In genomic region chr3:74273091-74273490, GRCh38 we compare ENCODE assay signal across 15 cellular contexts.
"Had no signal": no experiment of that assay in that cellular context is flagged by ENCODE, and none has a peak within 500 bp of the region (broad histone marks: within the 10 kb centered on the region; RNA-seq: fewer than 3 reads in every experiment).

No MANE protein-coding gene starts in this region.

- H3K4me3 Mint-ChIP-seq: activated B cell treated with CpG ODN at 0.5 μM for 24 hours; activated CD4-positive, alpha-beta T cell treated with anti-CD3 and anti-CD28 coated beads, Interleukin-2, amount 10 ng/mL, durations not matched to agents 24 days and 14 days; activated naive CD4-positive, alpha-beta T cell treated with anti-CD3 and anti-CD28 coated beads, Interleukin-2, amount 10 ng/mL, durations not matched to agents 7 days and 5 days; activated T-helper 17 cell treated with anti-CD3 and anti-CD28 coated beads, Interleukin-2, amount 50 U/mL, for 72 hours; central memory CD8-positive, alpha-beta T cell; dendritic cell treated with granulocyte-macrophage colony-stimulating factor and Interleukin-4, amounts not matched to agents 40 ng/mL and 50 ng/mL, for 4 days; effector memory CD8-positive, alpha-beta T cell; T-helper 17 cell had no signal

- DNase-seq: activated B cell treated with CpG ODN at 0.5 μM for 24 hours; activated CD4-positive, alpha-beta T cell treated with anti-CD3 and anti-CD28 coated beads, Interleukin-2, amount 10 ng/mL, durations not matched to agents 24 days and 14 days; activated naive CD4-positive, alpha-beta T cell treated with anti-CD3 and anti-CD28 coated beads, Interleukin-2, amount 10 ng/mL, durations not matched to agents 7 days and 5 days; activated T-cell treated with anti-CD3 and anti-CD28 coated beads for 4 hours; effector memory CD8-positive, alpha-beta T cell; erythroblast; foreskin fibroblast; left ventricle myocardium inferior; posterior cingulate gyrus; small intestine; T-helper 17 cell; tibial artery had no signal

- H3K36me3 Mint-ChIP-seq: activated naive CD4-positive, alpha-beta T cell treated with anti-CD3 and anti-CD28 coated beads, Interleukin-2, amount 10 ng/mL, durations not matched to agents 7 days and 5 days had no signal

- H3K9me3 Mint-ChIP-seq: activated CD4-positive, alpha-beta T cell treated with anti-CD3 and anti-CD28 coated beads, Interleukin-2, amount 10 ng/mL, durations not matched to agents 24 days and 14 days had no signal

- H3K27me3 Mint-ChIP-seq: activated B cell treated with CpG ODN at 0.5 μM for 24 hours; activated CD4-positive, alpha-beta T cell treated with anti-CD3 and anti-CD28 coated beads, Interleukin-2, amount 10 ng/mL, durations not matched to agents 24 days and 14 days; activated naive CD4-positive, alpha-beta T cell treated with anti-CD3 and anti-CD28 coated beads, Interleukin-2, amount 10 ng/mL, durations not matched to agents 7 days and 5 days; activated T-helper 17 cell treated with anti-CD3 and anti-CD28 coated beads, Interleukin-2, amount 50 U/mL, for 72 hours; central memory CD8-positive, alpha-beta T cell; dendritic cell treated with granulocyte-macrophage colony-stimulating factor and Interleukin-4, amounts not matched to agents 40 ng/mL and 50 ng/mL, for 4 days; effector memory CD8-positive, alpha-beta T cell; T-helper 17 cell had no signal

- H3K27ac Mint-ChIP-seq: activated B cell treated with CpG ODN at 0.5 μM for 24 hours; activated CD4-positive, alpha-beta T cell treated with anti-CD3 and anti-CD28 coated beads, Interleukin-2, amount 10 ng/mL, durations not matched to agents 24 days and 14 days; activated naive CD4-positive, alpha-beta T cell treated with anti-CD3 and anti-CD28 coated beads, Interleukin-2, amount 10 ng/mL, durations not matched to agents 7 days and 5 days; activated T-helper 17 cell treated with anti-CD3 and anti-CD28 coated beads, Interleukin-2, amount 50 U/mL, for 72 hours; dendritic cell treated with granulocyte-macrophage colony-stimulating factor and Interleukin-4, amounts not matched to agents 40 ng/mL and 50 ng/mL, for 4 days; effector memory CD8-positive, alpha-beta T cell; T-helper 17 cell had no signal

- H3K4me3 ChIP-seq: left ventricle myocardium inferior, tibial artery had no signal

- H3K4me1 Mint-ChIP-seq: activated B cell treated with CpG ODN at 0.5 μM for 24 hours; activated CD4-positive, alpha-beta T cell treated with anti-CD3 and anti-CD28 coated beads, Interleukin-2, amount 10 ng/mL, durations not matched to agents 24 days and 14 days; activated naive CD4-positive, alpha-beta T cell treated with anti-CD3 and anti-CD28 coated beads, Interleukin-2, amount 10 ng/mL, durations not matched to agents 7 days and 5 days; activated T-helper 17 cell treated with anti-CD3 and anti-CD28 coated beads, Interleukin-2, amount 50 U/mL, for 72 hours; central memory CD8-positive, alpha-beta T cell; T-helper 17 cell had no signal
